Comparison of ENCODE assay signal across 8 cellular contexts in the genomic region with DNA sequence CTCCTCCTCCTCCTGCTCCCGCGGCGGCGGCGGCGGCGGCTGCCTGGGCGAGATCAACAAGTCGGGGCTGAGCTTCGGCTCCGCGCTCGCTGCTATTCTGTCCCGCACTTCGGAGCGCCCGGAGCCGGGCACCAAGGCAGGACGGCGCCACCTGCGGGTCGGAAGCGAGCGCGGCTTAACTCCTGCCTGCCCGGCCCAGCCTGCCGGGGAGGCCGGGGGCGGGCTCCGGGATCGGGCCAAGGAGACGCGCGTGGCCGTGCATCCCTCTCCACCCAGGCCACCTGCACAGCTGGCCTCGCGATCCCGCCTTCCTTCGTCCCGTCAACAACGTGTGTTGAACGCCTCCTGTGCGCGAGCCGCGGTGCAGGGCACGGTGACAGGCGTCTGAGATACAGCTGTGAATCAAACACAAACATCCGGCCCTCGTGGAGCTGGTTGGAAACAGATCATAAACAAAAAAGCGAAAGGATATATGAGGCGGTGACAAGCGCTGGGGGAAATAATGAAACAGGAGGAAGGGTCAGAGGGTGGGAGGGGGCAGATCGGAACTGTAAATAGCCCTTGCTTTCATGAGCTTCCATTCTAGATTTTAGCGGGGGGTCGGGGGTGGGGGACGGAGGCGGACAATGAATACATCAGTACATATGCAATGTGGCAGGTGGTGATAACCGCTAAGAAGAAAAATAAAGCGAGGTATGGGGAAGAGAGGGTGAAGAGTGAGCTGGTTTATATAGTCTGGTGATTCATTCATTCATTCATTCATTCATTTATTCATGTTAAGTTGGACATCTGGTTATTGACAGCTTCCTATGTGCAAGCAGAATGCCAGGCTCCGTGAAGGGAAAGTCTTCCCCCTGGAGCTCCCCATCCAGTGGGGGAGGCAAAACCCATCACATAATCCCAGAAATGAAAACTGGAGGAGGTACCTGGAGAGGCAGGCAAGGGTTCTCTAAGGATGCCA. TPM values are rescaled to one million over a fixed set of nuclear protein-coding genes. Genes with fewer than 3 reads are reported as not detected.
DNase-seq lines count a peak whose midpoint lies in the region; ATAC-seq and TF ChIP-seq lines count a peak whose summit lies in the region.

No MANE protein-coding gene starts in this region.

- no peak for TF ChIP-seq POLR2A in lower leg skin (IDR thresholded peaks at IDR 0.05)

- H3K4me3 ChIP-seq in AG09309 (ENCODE audit: control insufficient read depth, low read depth, low read length) (peak overlapping the region; percentile 38), lower leg skin (ENCODE audit: low read depth, poor library complexity, severe bottlenecking) (no peak overlapping the region)

- WGBS in lower leg skin, 2 donors = 3% methylated on average over 28 to 40 of the region's 61 CpGs

- ATAC-seq in HG03108 (IDR thresholded peaks at IDR 0.05; ENCODE audit: unreplicated experiment) = no peak

- peak; percentile 65 for TF ChIP-seq CTCF in AG09309 (IDR thresholded peaks at IDR 0.05; ENCODE audit: control insufficient read depth, insufficient read depth, low read depth, low read length, missing control alignments)
- TF ChIP-seq CTCF in lower leg skin (IDR thresholded peaks at IDR 0.05) = no peak

- intact Hi-C loops in lower leg skin (cut with DNase I; ENCODE audit: low total_unique reads) = loop anchor here (5.0 kb wide), 1 partner anchor 152 kb away; no protein-coding TSS in a partner anchor

- DNase-seq in AG09309 (ENCODE audit: low read depth) = peak; percentile 16
- peak; percentile 77 for DNase-seq in HCEC 1CT
- peak; percentile 72 for DNase-seq in NCI-H510A treated with DMSO at 0.1 percent for 48 hours (lab: John Stamatoyannopoulos, UW)
- peak; percentile 77 to 81 for DNase-seq in activated CD4-positive, alpha-beta T cell treated with anti-CD3 and anti-CD28 coated beads, Interleukin-2, amount 50 U/mL, for 48 hours
- DNase-seq in dermis microvascular lymphatic vessel endothelial cell (ENCODE audit: low read depth in 2 of 2) = peak; percentile 40 to 75
- DNase-seq in lower leg skin (ENCODE audit: low spot score in 2 of 2) = peak; percentile 51 to 90
- peak; percentile 69 for DNase-seq in stimulated activated CD4-positive, alpha-beta T cell treated with anti-CD3 and anti-CD28 coated beads, Interleukin-4, amount 100 ng/mL, for 1 hour

RNA-seq across cellular contexts. Expression of gene KCNB1, which starts 2.0 kb away (rescaled TPM):
- under 0.01 TPM in 1 of 2 replicates, not detected in the other for total RNA-seq in dermis microvascular lymphatic vessel endothelial cell
- 1 to 10 TPM in 1 of 4 donors, under 1 TPM in 3; 0.30 to 5.2 (median 0.81) TPM for total RNA-seq in lower leg skin

Comparison
In these comparisons a context has a peak if more than half of its experiments do, and no peak if none do; other contexts are left out.
1. DNase-seq: peak in every context shown above with its lines; median percentile 79 in activated CD4-positive, alpha-beta T cell treated with anti-CD3 and anti-CD28 coated beads, Interleukin-2, amount 50 U/mL, for 48 hours; 77 in HCEC 1CT; 72 in NCI-H510A treated with DMSO at 0.1 percent for 48 hours; 70 in lower leg skin; 69 in stimulated activated CD4-positive, alpha-beta T cell treated with anti-CD3 and anti-CD28 coated beads, Interleukin-4, amount 100 ng/mL, for 1 hour; 58 in dermis microvascular lymphatic vessel endothelial cell; 16 in AG09309.